In the genomic region with DNA sequence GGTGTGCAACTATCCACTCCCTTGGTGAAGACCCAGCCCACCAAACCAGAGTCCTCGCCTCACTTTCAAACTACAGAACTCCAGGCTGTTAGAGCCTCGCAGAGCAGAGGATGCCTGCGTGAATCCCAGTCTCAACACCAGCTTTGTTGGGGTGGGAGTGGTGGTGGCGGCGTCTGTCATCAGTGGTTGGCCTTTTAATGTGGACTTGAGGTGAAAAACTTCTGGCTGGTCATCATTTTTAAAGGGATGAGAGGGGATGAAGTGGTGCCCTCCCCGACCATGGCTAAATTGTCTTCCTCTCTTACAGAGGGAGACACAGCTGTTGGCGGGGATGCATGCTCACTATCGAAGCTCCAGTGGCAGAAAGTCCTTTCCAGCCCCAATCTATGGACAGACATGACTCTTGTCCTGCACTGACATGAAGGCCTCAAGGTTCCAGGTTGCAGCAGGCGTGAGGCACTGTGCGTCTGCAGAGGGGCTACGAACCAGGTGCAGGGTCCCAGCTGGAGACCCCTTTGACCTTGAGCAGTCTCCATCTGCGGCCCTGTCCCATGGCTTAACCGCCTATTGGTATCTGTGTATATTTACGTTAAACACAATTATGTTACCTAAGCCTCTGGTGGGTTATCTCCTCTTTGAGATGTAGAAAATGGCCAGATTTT, we compare ENCODE assay signal across 11 cellular contexts. TPM values are rescaled to one million over a fixed set of nuclear protein-coding genes. Genes with fewer than 3 reads are reported as not detected.
DNase-seq lines count a peak whose midpoint lies in the region; ATAC-seq and TF ChIP-seq lines count a peak whose summit lies in the region.
"Had no signal": no experiment of that assay in that cellular context is flagged by ENCODE, and none has a peak within 500 bp of the region (broad histone marks: within the 10 kb centered on the region; RNA-seq: fewer than 3 reads in every experiment).

No MANE protein-coding gene starts in this region.

- H3K23ac ChIP-seq in trophoblast cell (ENCODE audit: low read length), result no peak overlapping the region

- no peak overlapping the region for H3K18ac ChIP-seq in trophoblast cell (ENCODE audit: low read length)

- no peak overlapping the region for H3K4ac ChIP-seq in trophoblast cell (ENCODE audit: low read depth, low read length)

- no peaks in the 10 kb centered on the region for H3K9me3 Mint-ChIP-seq in activated T-cell treated with anti-CD3 and anti-CD28 coated beads, Interleukin-2, amount 50 U/mL, for 24 hours
- no peaks in the 10 kb centered on the region for H3K9me3 Mint-ChIP-seq in activated T-cell treated with anti-CD3 and anti-CD28 coated beads, Interleukin-2, amount 50 U/mL, for 4 hours
- no peaks in the 10 kb centered on the region for H3K9me3 Mint-ChIP-seq in chondrocyte (ENCODE audit: low read depth)

- H3K14ac ChIP-seq in trophoblast cell (ENCODE audit: low read length), result no peak overlapping the region

- H3K79me2 ChIP-seq in PC-3 (ENCODE audit: low read length) (no peaks in the 10 kb centered on the region), trophoblast cell (ENCODE audit: control insufficient read depth, insufficient read depth, low read length, poor library complexity) (no peaks in the 10 kb centered on the region)

- H3K9ac ChIP-seq in PC-3 (ENCODE audit: low read length) (no peak overlapping the region), trophoblast cell (ENCODE audit: low read length) (no peak overlapping the region)

- no peaks in the 10 kb centered on the region for H3K79me1 ChIP-seq in trophoblast cell (ENCODE audit: low read length)

- H4K12ac ChIP-seq in trophoblast cell (ENCODE audit: low read depth, low read length), result no peak overlapping the region

- H3K9me2 ChIP-seq in PC-3 (replicated peaks; ENCODE audit: low read length), result no peaks in the 10 kb centered on the region

- H4K20me1 ChIP-seq in PC-3 (ENCODE audit: low read length), result no peaks in the 10 kb centered on the region

- H2BK5ac ChIP-seq in trophoblast cell (ENCODE audit: low read depth, low read length, poor library complexity), result no peak overlapping the region

- no peak overlapping the region for H2AFZ ChIP-seq in PC-3 (ENCODE audit: low read length)
- no peak overlapping the region for H2AFZ ChIP-seq in trophoblast cell (ENCODE audit: insufficient read depth, low read length, poor library complexity)

- H2BK120ac ChIP-seq in trophoblast cell (ENCODE audit: insufficient read depth, low read length, poor library complexity), result no peak overlapping the region

- POLR2A ChIA-PET in PC-3 (lab: Charles Lee; ENCODE audit: unreplicated experiment), result interaction anchor here (0.6 kb wide), 1 partner anchor 21 kb away, joined by 4 read pairs; no protein-coding TSS in a partner anchor

- BruUV-seq in PC-3 (replicated peaks; lab: Mats Ljungman, UMichigan), result no TSS peak

- no peaks in the 10 kb centered on the region for H3K9me3 ChIP-seq in PC-3 (ENCODE audit: low read length)
- no peaks in the 10 kb centered on the region for H3K9me3 ChIP-seq in trophoblast cell (ENCODE audit: insufficient read depth, low read depth, low read length)
- H3K9me3 ChIP-seq in right cardiac atrium (ENCODE audit: control insufficient read depth, low read length), result no peaks in the 10 kb centered on the region

- H3K4me3 Mint-ChIP-seq in activated T-cell treated with anti-CD3 and anti-CD28 coated beads, Interleukin-2, amount 50 U/mL, for 24 hours, result no peak overlapping the region
- no peak overlapping the region for H3K4me3 Mint-ChIP-seq in activated T-cell treated with anti-CD3 and anti-CD28 coated beads, Interleukin-2, amount 50 U/mL, for 4 hours
- H3K4me3 Mint-ChIP-seq in chondrocyte (ENCODE audit: unreplicated experiment), result no peak overlapping the region

- H3K36me3 Mint-ChIP-seq in activated T-cell treated with anti-CD3 and anti-CD28 coated beads, Interleukin-2, amount 50 U/mL, for 24 hours (ENCODE audit: low read depth), result peaks cover 98% of the 10 kb centered on the region
- peaks cover 54% of the 10 kb centered on the region for H3K36me3 Mint-ChIP-seq in activated T-cell treated with anti-CD3 and anti-CD28 coated beads, Interleukin-2, amount 50 U/mL, for 4 hours (ENCODE audit: insufficient read depth)
- H3K36me3 Mint-ChIP-seq in chondrocyte (ENCODE audit: low read depth), result peaks cover 27% of the 10 kb centered on the region

- no peak overlapping the region for H3K27ac ChIP-seq in PC-3 (ENCODE audit: low read length)
- H3K27ac ChIP-seq in trophoblast cell (ENCODE audit: low read depth, low read length), result peak overlapping the region; percentile 7
- H3K27ac ChIP-seq in right cardiac atrium (ENCODE audit: low read length), result no peak overlapping the region

- intact Hi-C loops in PC-3 (cut with micrococcal nuclease) (loop anchor here (5.0 kb wide), 1 partner anchor 62 kb away; no protein-coding TSS in a partner anchor), right cardiac atrium (cut with DNase I) (no loop called here)

- H3K4me1 ChIP-seq in PC-3 (ENCODE audit: insufficient read depth, low read length) (no peaks in the 10 kb centered on the region), trophoblast cell (ENCODE audit: control insufficient read depth in 1 of 2, insufficient read depth in 2 of 2, low read length in 2 of 2) (peaks cover 13 to 14% of the 10 kb centered on the region in 2 experiments), right cardiac atrium (ENCODE audit: control insufficient read depth, insufficient read depth, low read length) (peaks cover 3% of the 10 kb centered on the region)

- no peak overlapping the region for H4K8ac ChIP-seq in trophoblast cell (ENCODE audit: low read depth, low read length)

- DNase-seq in activated T-cell treated with anti-CD3 and anti-CD28 coated beads, Interleukin-2, amount 50 U/mL, for 24 hours, result no peak
- no peak for DNase-seq in activated T-cell treated with anti-CD3 and anti-CD28 coated beads, Interleukin-2, amount 50 U/mL, for 4 hours
- DNase-seq in PC-3, result no peak
- DNase-seq in chondrocyte (ENCODE audit: low spot score), result peak; percentile 58
- peak in 1 of 2 donors; percentile 48 for DNase-seq in trophoblast cell
- DNase-seq in NCI-H2081 (lab: John Stamatoyannopoulos, UW), result no peak
- no peak for DNase-seq in right cardiac atrium
- DNase-seq: anterior cingulate cortex, MV-4-11 had no signal

- CTCF ChIA-PET in PC-3 (lab: Charles Lee), result no interaction called here

- no peak overlapping the region for H2BK12ac ChIP-seq in trophoblast cell (ENCODE audit: low read length)

- no peaks in the 10 kb centered on the region for H3K27me3 ChIP-seq in PC-3 (ENCODE audit: low read length)
- H3K27me3 ChIP-seq in trophoblast cell (ENCODE audit: insufficient read depth, low read length), result no peaks in the 10 kb centered on the region
- no peaks in the 10 kb centered on the region for H3K27me3 ChIP-seq in right cardiac atrium (ENCODE audit: control insufficient read depth, insufficient read depth)

- no peaks in the 10 kb centered on the region for H3F3A ChIP-seq in PC-3 (ENCODE audit: low read length, unreplicated experiment)

- H2AK5ac ChIP-seq in trophoblast cell (ENCODE audit: low read length), result no peak overlapping the region

- peaks cover 37% of the 10 kb centered on the region for H3K36me3 ChIP-seq in PC-3 (ENCODE audit: low read depth, low read length)
- H3K36me3 ChIP-seq in trophoblast cell (ENCODE audit: control insufficient read depth in 1 of 2, insufficient read depth in 2 of 2, low read length in 2 of 2), result peaks cover 54 to 57% of the 10 kb centered on the region in 2 experiments

- no peak overlapping the region for H3K4me3 ChIP-seq in PC-3 (ENCODE audit: low read length)
- H3K4me3 ChIP-seq in trophoblast cell (ENCODE audit: low read depth, low read length), result no peak overlapping the region
- H3K4me3 ChIP-seq in right cardiac atrium (ENCODE audit: low read length), result no peak overlapping the region
- H3K4me3 ChIP-seq: dorsolateral prefrontal cortex had no signal

- TF ChIP-seq CTCF in PC-3 (conservative IDR thresholded peaks at IDR 0.05; ENCODE audit: low read depth, low read length), result no peak
- TF ChIP-seq CTCF in chondrocyte (IDR thresholded peaks at IDR 0.05), result no peak

- H3K4me2 ChIP-seq in PC-3 (ENCODE audit: low read length), result no peak overlapping the region
- no peak overlapping the region for H3K4me2 ChIP-seq in trophoblast cell (ENCODE audit: low read length)

- H3K4me1 Mint-ChIP-seq in activated T-cell treated with anti-CD3 and anti-CD28 coated beads, Interleukin-2, amount 50 U/mL, for 24 hours (ENCODE audit: low read depth), result peaks cover 1% of the 10 kb centered on the region
- H3K4me1 Mint-ChIP-seq in activated T-cell treated with anti-CD3 and anti-CD28 coated beads, Interleukin-2, amount 50 U/mL, for 4 hours (ENCODE audit: low read depth), result peaks cover under 1% of the 10 kb centered on the region
- H3K4me1 Mint-ChIP-seq in chondrocyte (ENCODE audit: low read depth), result no peaks in the 10 kb centered on the region

- H3K27ac Mint-ChIP-seq in activated T-cell treated with anti-CD3 and anti-CD28 coated beads, Interleukin-2, amount 50 U/mL, for 24 hours, result peak overlapping the region; percentile 85
- no peak overlapping the region for H3K27ac Mint-ChIP-seq in chondrocyte (ENCODE audit: unreplicated experiment)

- no peak overlapping the region for H4K91ac ChIP-seq in trophoblast cell (ENCODE audit: low read depth, low read length)

- WGBS in trophoblast cell (ENCODE audit: extremely low coverage, insufficient coverage, insufficient read length), result no CpG with 5 or more reads among the region's 14 CpGs
- WGBS in right cardiac atrium, result 94% methylated on average over 14 of the region's 14 CpGs

- no peak for ATAC-seq in activated T-cell treated with anti-CD3 and anti-CD28 coated beads, Interleukin-2, amount 50 U/mL, for 4 hours
- ATAC-seq in PC-3, result peak; percentile 8; the same call in 1 of the 2 replicates
- ATAC-seq in GM18520 (IDR thresholded peaks at IDR 0.05; ENCODE audit: unreplicated experiment), result no peak
- ATAC-seq in right cardiac atrium, result no peak

- H3K27me3 Mint-ChIP-seq in activated T-cell treated with anti-CD3 and anti-CD28 coated beads, Interleukin-2, amount 50 U/mL, for 24 hours, result no peaks in the 10 kb centered on the region
- H3K27me3 Mint-ChIP-seq in activated T-cell treated with anti-CD3 and anti-CD28 coated beads, Interleukin-2, amount 50 U/mL, for 4 hours (ENCODE audit: low read depth), result no peaks in the 10 kb centered on the region
- no peaks in the 10 kb centered on the region for H3K27me3 Mint-ChIP-seq in chondrocyte (ENCODE audit: low read depth)

RNA-seq across cellular contexts. Expression of gene EZR, which starts 54.8 kb away (rescaled TPM):
- 100 to 1,000 TPM; 315 to 327 (median 324) TPM for total RNA-seq in activated T-cell treated with anti-CD3 and anti-CD28 coated beads, Interleukin-2, amount 50 U/mL, for 4 hours
- total RNA-seq in PC-3 (2014; rRNA removed) (182 and 200 TPM in 2 replicates), chondrocyte (57.0 to 71.5 TPM (median 68.4 TPM) in 3 replicates), right cardiac atrium (100 to 1,000 TPM; 192 to 261 (median 244) TPM)
- 490 and 492 TPM in 2 replicates for polyA plus RNA-seq in trophoblast cell (2013)
- 178 TPM for polyA plus RNA-seq in right cardiac atrium
